8 cellular contexts compared by ENCODE assay signal in genomic region chr11:83241291-83241946, GRCh38. TPM values are rescaled to one million over a fixed set of nuclear protein-coding genes. Genes with fewer than 3 reads are reported as not detected.
DNase-seq lines count a peak whose midpoint lies in the region; ATAC-seq, FAIRE-seq and TF ChIP-seq lines count a peak whose summit lies in the region.

No MANE protein-coding gene starts in this region.

- peak; percentile 73 for FAIRE-seq in GM18507 (lab: Jason Lieb, UNC)

- ATAC-seq in HG03175 (IDR thresholded peaks at IDR 0.05; ENCODE audit: unreplicated experiment), result peak; percentile 85
- no peak for ATAC-seq in GM21423 (IDR thresholded peaks at IDR 0.05; ENCODE audit: unreplicated experiment)

- CTCF ChIA-PET in OCI-LY7 (lab: Charles Lee; ENCODE audit: unreplicated experiment), result no interaction called here

- H3K9me3 ChIP-seq in OCI-LY7 (ENCODE audit: low read length), result no peaks in the 10 kb centered on the region

- no peaks in the 10 kb centered on the region for H3K4me1 ChIP-seq in OCI-LY7 (ENCODE audit: insufficient read depth, low read length, poor library complexity, severe bottlenecking)

- POLR2A ChIA-PET in OCI-LY7 (lab: Charles Lee), result no interaction called here

- no TSS peak for BruUV-seq in OCI-LY7 (replicated peaks; lab: Mats Ljungman, UMichigan)

- H3K4me3 ChIP-seq in OCI-LY7 (ENCODE audit: low read depth, low read length, poor library complexity, severe bottlenecking) (no peak overlapping the region), choroid plexus epithelial cell (ENCODE audit: low read depth, low read length) (no peak overlapping the region)

- no peaks in the 10 kb centered on the region for H3K36me3 ChIP-seq in OCI-LY7 (ENCODE audit: insufficient read depth, low read length)

- no peak overlapping the region for H3K27ac ChIP-seq in OCI-LY7 (ENCODE audit: low read depth, low read length, poor library complexity, severe bottlenecking)

- H3K9me2 ChIP-seq in OCI-LY7 (ENCODE audit: insufficient read depth, low read length), result no peaks in the 10 kb centered on the region

- intact Hi-C loops in OCI-LY7 (cut with micrococcal nuclease; ENCODE audit: unreplicated experiment), result loop anchor here (10.0 kb wide), 1 partner anchor 573 kb away; no protein-coding TSS in a partner anchor

- H2AFZ ChIP-seq in OCI-LY7 (ENCODE audit: low read length), result no peak overlapping the region

- DNase-seq in CD1c-positive myeloid dendritic cell (ENCODE audit: extremely low spot score) (peak; percentile 54), GM18507 (ENCODE audit: extremely low spot score, insufficient read length, low read depth) (peak; percentile 18), OCI-LY7 (ENCODE audit: low spot score) (peak; percentile 62), choroid plexus epithelial cell (ENCODE audit: low read depth) (peak; percentile 83), lung microvascular endothelial cell (ENCODE audit: low read depth in 2 of 2) (peak; percentile 46 to 73)
- DNase-seq in effector CD4-positive, alpha-beta T cell, result no peak

- no peaks in the 10 kb centered on the region for H3K79me2 ChIP-seq in OCI-LY7 (ENCODE audit: insufficient read depth, low read depth, low read length)

- no peak overlapping the region for H3K4me2 ChIP-seq in OCI-LY7 (ENCODE audit: low read length)

- TF ChIP-seq CTCF in OCI-LY7 (conservative IDR thresholded peaks at IDR 0.05; ENCODE audit: low read length) (peak; percentile 81), choroid plexus epithelial cell (conservative IDR thresholded peaks at IDR 0.05; ENCODE audit: low read depth, low read length) (peak; percentile 82)

- H4K20me1 ChIP-seq in OCI-LY7 (ENCODE audit: insufficient read depth, low read length), result no peaks in the 10 kb centered on the region

RNA-seq across cellular contexts. Expression of gene CCDC90B, which starts 44.7 kb away (rescaled TPM):
- total RNA-seq in OCI-LY7 (2014; rRNA removed; shearing (Covaris generic)), result 39.3 and 54.9 TPM in 2 replicates
- total RNA-seq in OCI-LY7 (2022) (47.4 and 52.8 TPM in 2 replicates), lung microvascular endothelial cell (51.9 and 58.5 TPM in 2 replicates)

RNA-seq across cellular contexts. Expression of gene ANKRD42, which starts 47.9 kb away (rescaled TPM):
- total RNA-seq in OCI-LY7 (2014; rRNA removed; shearing (Covaris generic)), result 1.1 and 2.2 TPM in 2 replicates
- total RNA-seq in OCI-LY7 (2022) (2.5 and 3.3 TPM in 2 replicates), lung microvascular endothelial cell (1.5 and 3.0 TPM in 2 replicates)
